ENCODE assay signal across 9 cellular contexts in the genomic region with DNA sequence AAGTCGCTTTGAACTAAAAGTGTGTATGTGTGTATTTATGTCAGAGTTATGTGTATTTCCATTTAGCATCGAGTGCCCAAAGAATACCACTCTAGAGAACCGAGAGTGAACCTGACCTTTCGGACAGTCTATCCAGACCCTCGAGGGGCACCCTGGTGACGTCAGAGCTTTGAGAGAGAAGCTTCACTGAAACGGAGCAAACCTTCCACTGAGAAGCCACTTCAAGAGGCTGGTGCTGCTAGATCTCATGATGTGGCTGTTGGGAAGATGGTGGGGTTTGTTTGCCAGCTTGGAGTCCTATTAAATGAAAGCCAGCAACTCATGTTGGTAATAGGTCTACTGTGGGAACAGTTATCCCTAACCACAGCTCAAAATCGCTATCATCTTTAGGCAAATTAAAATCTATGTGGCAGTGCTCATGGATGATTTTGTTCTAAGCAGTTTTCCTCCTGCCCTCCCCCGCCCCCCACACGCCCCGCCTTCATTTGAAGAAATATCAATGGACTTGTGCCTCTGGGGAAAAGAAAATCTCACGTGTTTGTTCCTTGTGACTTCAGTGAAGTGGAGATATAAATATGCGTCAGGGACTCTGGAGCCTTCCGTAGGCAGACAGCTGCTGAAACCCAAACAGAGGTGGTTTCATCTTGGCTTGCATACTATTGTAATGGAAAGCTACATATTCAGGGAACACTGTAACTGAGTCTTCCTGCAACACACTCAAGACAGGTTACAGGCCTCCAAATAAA. TPM values are rescaled to one million over a fixed set of nuclear protein-coding genes. Genes with fewer than 3 reads are reported as not detected.
DNase-seq lines count a peak whose midpoint lies in the region; ATAC-seq and TF ChIP-seq lines count a peak whose summit lies in the region.
"Had no signal": no experiment of that assay in that cellular context is flagged by ENCODE, and none has a peak within 500 bp of the region (broad histone marks: within the 10 kb centered on the region; RNA-seq: fewer than 3 reads in every experiment).

No MANE protein-coding gene starts in this region.

- peaks cover 21 to 47% of the 10 kb centered on the region in 2 experiments for H3K36me3 ChIP-seq in SK-N-SH (replicated peaks in 1 of 2; ENCODE audit: control insufficient read depth in 1 of 2, insufficient read depth in 2 of 2, low read length in 1 of 2)
- peaks cover 13 to 28% of the 10 kb centered on the region in 2 donors for H3K36me3 ChIP-seq in mucosa of rectum (ENCODE audit: control insufficient read depth in 2 of 2, insufficient read depth in 2 of 2, low read length in 2 of 2)
- peaks cover 3 to 33% (median 22%) of the 10 kb centered on the region in 4 donors for H3K36me3 ChIP-seq in upper lobe of left lung

- H3K9me3 ChIP-seq in SK-N-SH (no peaks in the 10 kb centered on the region), mucosa of rectum (ENCODE audit: control insufficient read depth in 2 of 2, low read length in 2 of 2) (no peaks in the 10 kb centered on the region), upper lobe of left lung (no peaks in the 10 kb centered on the region)

- CTCF ChIA-PET in SK-N-SH (lab: Yijun Ruan, JAX), result interaction anchor here (1.5 to 15.0 kb wide), 3 partner anchors 23 to 118 kb away, joined by 4 to 222 read pairs (median 15); a partner anchor contains a TSS

- POLR2A ChIA-PET in SK-N-SH (lab: Yijun Ruan, JAX), result interaction anchor here (1.3 to 4.7 kb wide), 2 partner anchors 22 to 28 kb away, joined by 4 to 51 read pairs; a partner anchor contains a TSS

- ATAC-seq in SK-N-SH treated with all-trans-retinoic acid at 6 μM for 48 hours (no peak), upper lobe of left lung (ENCODE audit: low FRiP score in 2 of 2) (no peak), GM19455 (IDR thresholded peaks at IDR 0.05; ENCODE audit: unreplicated experiment) (no peak)

- H3K27me3 ChIP-seq in SK-N-SH (ENCODE audit: insufficient read depth), result no peaks in the 10 kb centered on the region
- H3K27me3 ChIP-seq in mucosa of rectum (ENCODE audit: control insufficient read depth in 2 of 2, insufficient read depth in 2 of 2, low read length in 2 of 2), result no peaks in the 10 kb centered on the region
- no peaks in the 10 kb centered on the region for H3K27me3 ChIP-seq in upper lobe of left lung

- peak overlapping the region; percentile 65 to 100 for H3K27ac ChIP-seq in SK-N-SH (ENCODE audit: low read depth in 2 of 2, low read length in 1 of 2)
- peak overlapping the region; percentile 84 for H3K27ac ChIP-seq in epithelial cell of prostate
- peak overlapping the region; percentile 72 to 74 for H3K27ac ChIP-seq in mucosa of rectum (ENCODE audit: low read depth in 2 of 2, low read length in 2 of 2)
- H3K27ac ChIP-seq in upper lobe of left lung, result peak overlapping the region; percentile 58 to 81 (median 73)

- H3K4me2 ChIP-seq in SK-N-SH, result no peak overlapping the region

- H4K20me1 ChIP-seq in SK-N-SH (ENCODE audit: insufficient read depth), result peaks cover 4% of the 10 kb centered on the region; the same call in 1 of the 2 replicates

- TF ChIP-seq EP300 in SK-N-SH (IDR thresholded peaks at IDR 0.05; ENCODE audit: borderline replicate concordance in 1 of 2, low read depth in 1 of 2, low read length in 1 of 2) (no peak), upper lobe of left lung (IDR thresholded peaks at IDR 0.05) (no peak)

- H3K9me2 ChIP-seq in SK-N-SH, result no peaks in the 10 kb centered on the region

- H3F3A ChIP-seq in SK-N-SH (replicated peaks; ENCODE audit: insufficient read depth), result peaks cover 6% of the 10 kb centered on the region

- TF ChIP-seq RAD21 in SK-N-SH (IDR thresholded peaks at IDR 0.05; ENCODE audit: low read length), result no peak

- H2AFZ ChIP-seq in SK-N-SH (ENCODE audit: low read depth), result no peak overlapping the region

- no peak overlapping the region for H3K9ac ChIP-seq in SK-N-SH
- no peak overlapping the region for H3K9ac ChIP-seq in mucosa of rectum (ENCODE audit: low read depth in 1 of 2, low read length in 2 of 2)

- no peak for TF ChIP-seq CTCF in SK-N-SH (IDR thresholded peaks at IDR 0.05)
- no peak for TF ChIP-seq CTCF in upper lobe of left lung (IDR thresholded peaks at IDR 0.05)

- 85% methylated on average over 14 of the region's 14 CpGs for WGBS in SK-N-SH (ENCODE audit: low lambda C conversion rate)
- WGBS in upper lobe of left lung, 2 donors, result 85% methylated on average over 14 of the region's 14 CpGs

- TF ChIP-seq POLR2A in upper lobe of left lung (IDR thresholded peaks at IDR 0.05), result no peak

- no peak for DNase-seq in SK-N-SH
- no peak for DNase-seq in epithelial cell of prostate (ENCODE audit: low read depth, low spot score)
- DNase-seq in upper lobe of left lung, result no peak
- no peak for DNase-seq in HPDE6-E6E7 (ENCODE audit: extremely low spot score)
- no peak for DNase-seq in dedifferentiated amniotic fluid mesenchymal stem cell (ENCODE audit: extremely low spot score)
- DNase-seq: 8988T had no signal

- H3K4me1 ChIP-seq in SK-N-SH (ENCODE audit: control insufficient read depth in 1 of 2, insufficient read depth in 2 of 2, low read depth in 1 of 2, low read length in 1 of 2) (peaks cover 4 to 79% of the 10 kb centered on the region in 2 experiments; a peak in 3 of 4 replicates), mucosa of rectum (ENCODE audit: control insufficient read depth in 2 of 2, insufficient read depth in 2 of 2, low read length in 2 of 2) (peaks cover 2 to 10% of the 10 kb centered on the region in 2 donors), upper lobe of left lung (peaks cover 29 to 41% (median 33%) of the 10 kb centered on the region in 4 donors)

- H3K79me2 ChIP-seq in SK-N-SH (ENCODE audit: insufficient read depth), result no peaks in the 10 kb centered on the region

- H3K4me3 ChIP-seq in SK-N-SH (ENCODE audit: low read depth in 2 of 2, low read length in 1 of 2) (no peak overlapping the region), mucosa of rectum (ENCODE audit: low read length in 2 of 2) (no peak overlapping the region), upper lobe of left lung (no peak overlapping the region)

TF ChIP-seq in SK-N-SH, 30 proteins besides CTCF, POLR2A, EP300 and RAD21:
- TF ChIP-seq NRF1 (IDR thresholded peaks at IDR 0.05; ENCODE audit: low read depth, low read length), result no peak
- TF ChIP-seq, protein P1, sequence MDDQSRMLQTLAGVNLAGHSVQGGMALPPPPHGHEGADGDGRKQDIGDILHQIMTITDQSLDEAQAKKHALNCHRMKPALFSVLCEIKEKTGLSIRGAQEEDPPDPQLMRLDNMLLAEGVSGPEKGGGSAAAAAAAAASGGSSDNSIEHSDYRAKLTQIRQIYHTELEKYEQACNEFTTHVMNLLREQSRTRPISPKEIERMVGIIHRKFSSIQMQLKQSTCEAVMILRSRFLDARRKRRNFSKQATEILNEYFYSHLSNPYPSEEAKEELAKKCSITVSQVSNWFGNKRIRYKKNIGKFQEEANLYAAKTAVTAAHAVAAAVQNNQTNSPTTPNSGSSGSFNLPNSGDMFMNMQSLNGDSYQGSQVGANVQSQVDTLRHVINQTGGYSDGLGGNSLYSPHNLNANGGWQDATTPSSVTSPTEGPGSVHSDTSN (IDR thresholded peaks at IDR 0.05), result no peak
- no peak for TF ChIP-seq JUND (IDR thresholded peaks at IDR 0.05)
- no peak for TF ChIP-seq EZH2phosphoT487 (IDR thresholded peaks at IDR 0.05; ENCODE audit: borderline replicate concordance, low read depth)
- no peak for TF ChIP-seq TAF1 (IDR thresholded peaks at IDR 0.05; ENCODE audit: borderline replicate concordance, low read depth, low read length)
- no peak for TF ChIP-seq RFX5 (IDR thresholded peaks at IDR 0.05; ENCODE audit: low read length)
TF ChIP-seq in SK-N-SH: peak in this region for 0.

TF ChIP-seq in SK-N-SH treated with all-trans-retinoic acid at 6 μM for 48 hours, 23 proteins besides CTCF, POLR2A, EP300 and RAD21 (continues in another document):
- no peak for TF ChIP-seq TCF4 (CRISPR knock-in tag; IDR thresholded peaks at IDR 0.05; ENCODE audit: borderline replicate concordance)
- no peak for TF ChIP-seq ESRRG (CRISPR knock-in tag; IDR thresholded peaks at IDR 0.05)
- TF ChIP-seq CSDC2 (CRISPR knock-in tag; IDR thresholded peaks at IDR 0.05), result no peak
- no peak for TF ChIP-seq ZFP3 (CRISPR knock-in tag; IDR thresholded peaks at IDR 0.05)
- no peak for TF ChIP-seq ZNF565 (CRISPR knock-in tag; conservative IDR thresholded peaks at IDR 0.05; ENCODE audit: low read depth)
- TF ChIP-seq SNAI2 (CRISPR knock-in tag; IDR thresholded peaks at IDR 0.05), result no peak
- TF ChIP-seq TOX (CRISPR knock-in tag; IDR thresholded peaks at IDR 0.05; ENCODE audit: borderline replicate concordance), result no peak
- TF ChIP-seq ZNF8 (CRISPR knock-in tag; IDR thresholded peaks at IDR 0.05), result no peak
- TF ChIP-seq, protein P2, sequence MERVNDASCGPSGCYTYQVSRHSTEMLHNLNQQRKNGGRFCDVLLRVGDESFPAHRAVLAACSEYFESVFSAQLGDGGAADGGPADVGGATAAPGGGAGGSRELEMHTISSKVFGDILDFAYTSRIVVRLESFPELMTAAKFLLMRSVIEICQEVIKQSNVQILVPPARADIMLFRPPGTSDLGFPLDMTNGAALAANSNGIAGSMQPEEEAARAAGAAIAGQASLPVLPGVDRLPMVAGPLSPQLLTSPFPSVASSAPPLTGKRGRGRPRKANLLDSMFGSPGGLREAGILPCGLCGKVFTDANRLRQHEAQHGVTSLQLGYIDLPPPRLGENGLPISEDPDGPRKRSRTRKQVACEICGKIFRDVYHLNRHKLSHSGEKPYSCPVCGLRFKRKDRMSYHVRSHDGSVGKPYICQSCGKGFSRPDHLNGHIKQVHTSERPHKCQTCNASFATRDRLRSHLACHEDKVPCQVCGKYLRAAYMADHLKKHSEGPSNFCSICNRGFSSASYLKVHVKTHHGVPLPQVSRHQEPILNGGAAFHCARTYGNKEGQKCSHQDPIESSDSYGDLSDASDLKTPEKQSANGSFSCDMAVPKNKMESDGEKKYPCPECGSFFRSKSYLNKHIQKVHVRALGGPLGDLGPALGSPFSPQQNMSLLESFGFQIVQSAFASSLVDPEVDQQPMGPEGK (CRISPR knock-in tag; IDR thresholded peaks at IDR 0.05; ENCODE audit: borderline replicate concordance), result no peak

RNA-seq across cellular contexts. Expression of a gene that starts 22.4 kb away (rescaled TPM):
- 11.1 and 18.0 TPM in 2 replicates for polyA plus RNA-seq in SK-N-SH (2012; rRNA removed)
- polyA plus RNA-seq in SK-N-SH (2012; cell fraction: cytosol; rRNA removed), result 14.6 and 28.5 TPM in 2 replicates
- 20.2 and 38.7 TPM in 2 replicates for polyA plus RNA-seq in SK-N-SH (2012; cell fraction: nucleus; rRNA removed)
- 100 to 1,000 TPM in 4 of 6 donors, 10 to 100 TPM in 2; 83.2 to 255 (median 168) TPM for total RNA-seq in upper lobe of left lung

RNA-seq across cellular contexts. Expression of a gene that starts 39.4 kb away (rescaled TPM):
- 27.0 and 34.2 TPM in 2 replicates for polyA plus RNA-seq in SK-N-SH (2012; rRNA removed)
- polyA plus RNA-seq in SK-N-SH (2012; cell fraction: cytosol; rRNA removed), result 31.6 and 37.2 TPM in 2 replicates
- polyA plus RNA-seq in SK-N-SH (2012; cell fraction: nucleus; rRNA removed), result 27.6 and 30.8 TPM in 2 replicates
- total RNA-seq in upper lobe of left lung, result 10 to 100 TPM; 23.9 to 60.8 (median 27.6) TPM
